ENCODE assay signal across 19 cellular contexts in genomic region chr21:42300045-42300583, GRCh38. TPM values are rescaled to one million over a fixed set of nuclear protein-coding genes. Genes with fewer than 3 reads are reported as not detected.
"Had no signal": no experiment of that assay in that cellular context is flagged by ENCODE, and none has a peak within 500 bp of the region (broad histone marks: within the 10 kb centered on the region; RNA-seq: fewer than 3 reads in every experiment).

No MANE protein-coding gene starts in this region.

- H3K4me3 Mint-ChIP-seq: activated naive CD8-positive, alpha-beta T cell treated with anti-CD3 and anti-CD28 coated beads, Interleukin-2, amount 50 U/mL, for 24 hours; activated T-helper 1 cell treated with anti-CD3 and anti-CD28 coated beads, Interleukin-12 subunit alpha, Interleukin-12 subunit beta, Interleukin-2, Interleukin-4 antibody, amounts not matched to agents 30 ng/mL and 10 ng/mL and 1 ng/mL, durations not matched to agents 14 hours and 24 hours and 36 hours; endodermal cell; WTC11 had no signal

- DNase-seq: activated CD4-positive, alpha-beta T cell treated with anti-CD3 and anti-CD28 coated beads for 4 hours; activated naive CD8-positive, alpha-beta T cell treated with anti-CD3 and anti-CD28 coated beads, Interleukin-2, amount 50 U/mL, for 24 hours; aorta; endodermal cell; islet precursor cell; tibial artery had no signal

- H3K4me2 ChIP-seq: hepatocyte had no signal

- H3K9me3 Mint-ChIP-seq: activated naive CD8-positive, alpha-beta T cell treated with anti-CD3 and anti-CD28 coated beads, Interleukin-2, amount 50 U/mL, for 24 hours; activated T-helper 1 cell treated with anti-CD3 and anti-CD28 coated beads, Interleukin-12 subunit alpha, Interleukin-12 subunit beta, Interleukin-2, Interleukin-4 antibody, amounts not matched to agents 30 ng/mL and 10 ng/mL and 1 ng/mL, durations not matched to agents 14 hours and 24 hours and 36 hours; endodermal cell; WTC11 had no signal

- H3K27me3 Mint-ChIP-seq: activated naive CD8-positive, alpha-beta T cell treated with anti-CD3 and anti-CD28 coated beads, Interleukin-2, amount 50 U/mL, for 24 hours had no signal

- ATAC-seq: WTC11 had no signal

- H3K27ac Mint-ChIP-seq: activated naive CD8-positive, alpha-beta T cell treated with anti-CD3 and anti-CD28 coated beads, Interleukin-2, amount 50 U/mL, for 24 hours; activated T-helper 1 cell treated with anti-CD3 and anti-CD28 coated beads, Interleukin-12 subunit alpha, Interleukin-12 subunit beta, Interleukin-2, Interleukin-4 antibody, amounts not matched to agents 30 ng/mL and 10 ng/mL and 1 ng/mL, durations not matched to agents 14 hours and 24 hours and 36 hours; WTC11 had no signal

- H3K4me3 ChIP-seq: dorsolateral prefrontal cortex, hepatocyte, prostate gland, right lobe of liver, SJSA1, tibial artery had no signal

- H3K79me2 ChIP-seq: hepatocyte had no signal

- H3K36me3 Mint-ChIP-seq: WTC11 had no signal

- H3K9me3 ChIP-seq: prostate gland, right lobe of liver, SJSA1, tibial artery had no signal

- H3K36me3 ChIP-seq: prostate gland, right lobe of liver, SJSA1 had no signal

- H3K4me1 ChIP-seq: prostate gland, right lobe of liver, tibial artery had no signal

- H3K27me3 ChIP-seq: dorsolateral prefrontal cortex, hepatocyte, right lobe of liver, SJSA1 had no signal

- H2AFZ ChIP-seq: hepatocyte had no signal

- H3K27ac ChIP-seq: hepatocyte, prostate gland, SJSA1, tibial artery had no signal

RNA-seq across cellular contexts. Expression of gene TFF3, which starts 15.1 kb away (rescaled TPM):
- total RNA-seq: activated CD8-positive, alpha-beta memory T cell treated with anti-CD3 and anti-CD28 coated beads for 36 hours; activated T-helper 1 cell treated with anti-CD3 and anti-CD28 coated beads, Interleukin-12 subunit alpha, Interleukin-12 subunit beta, Interleukin-2, Interleukin-4 antibody, amounts not matched to agents 30 ng/mL and 10 ng/mL and 1 ng/mL, durations not matched to agents 14 hours and 24 hours and 36 hours; osteoblast; SJSA1 had no signal
- polyA plus RNA-seq: neural cell had no signal

RNA-seq across cellular contexts. Expression of gene TFF2, which starts 50.7 kb away (rescaled TPM):
- total RNA-seq: activated CD8-positive, alpha-beta memory T cell treated with anti-CD3 and anti-CD28 coated beads for 36 hours; activated T-helper 1 cell treated with anti-CD3 and anti-CD28 coated beads, Interleukin-12 subunit alpha, Interleukin-12 subunit beta, Interleukin-2, Interleukin-4 antibody, amounts not matched to agents 30 ng/mL and 10 ng/mL and 1 ng/mL, durations not matched to agents 14 hours and 24 hours and 36 hours; aorta; chondrocyte; dorsolateral prefrontal cortex; endodermal cell; liver; myocyte; osteoblast; prostate gland; SJSA1 had no signal
- polyA plus RNA-seq: neural cell had no signal
